In genomic region chr12:47705571-47706425, GRCh38 we compare ENCODE assay signal across 1 cellular context.
TF ChIP-seq lines count a peak whose summit lies in the region.

A gene with protein sequence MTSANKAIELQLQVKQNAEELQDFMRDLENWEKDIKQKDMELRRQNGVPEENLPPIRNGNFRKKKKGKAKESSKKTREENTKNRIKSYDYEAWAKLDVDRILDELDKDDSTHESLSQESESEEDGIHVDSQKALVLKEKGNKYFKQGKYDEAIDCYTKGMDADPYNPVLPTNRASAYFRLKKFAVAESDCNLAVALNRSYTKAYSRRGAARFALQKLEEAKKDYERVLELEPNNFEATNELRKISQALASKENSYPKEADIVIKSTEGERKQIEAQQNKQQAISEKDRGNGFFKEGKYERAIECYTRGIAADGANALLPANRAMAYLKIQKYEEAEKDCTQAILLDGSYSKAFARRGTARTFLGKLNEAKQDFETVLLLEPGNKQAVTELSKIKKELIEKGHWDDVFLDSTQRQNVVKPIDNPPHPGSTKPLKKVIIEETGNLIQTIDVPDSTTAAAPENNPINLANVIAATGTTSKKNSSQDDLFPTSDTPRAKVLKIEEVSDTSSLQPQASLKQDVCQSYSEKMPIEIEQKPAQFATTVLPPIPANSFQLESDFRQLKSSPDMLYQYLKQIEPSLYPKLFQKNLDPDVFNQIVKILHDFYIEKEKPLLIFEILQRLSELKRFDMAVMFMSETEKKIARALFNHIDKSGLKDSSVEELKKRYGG (minus strand): TSS chr12:47706030. CDS start chr12:47702840, 3,190 bp downstream.

TF ChIP-seq in HepG2, 621 proteins besides CTCF, POLR2A, EP300 and RAD21 (continued from another document and continues in another):
- TF ChIP-seq, protein P1, sequence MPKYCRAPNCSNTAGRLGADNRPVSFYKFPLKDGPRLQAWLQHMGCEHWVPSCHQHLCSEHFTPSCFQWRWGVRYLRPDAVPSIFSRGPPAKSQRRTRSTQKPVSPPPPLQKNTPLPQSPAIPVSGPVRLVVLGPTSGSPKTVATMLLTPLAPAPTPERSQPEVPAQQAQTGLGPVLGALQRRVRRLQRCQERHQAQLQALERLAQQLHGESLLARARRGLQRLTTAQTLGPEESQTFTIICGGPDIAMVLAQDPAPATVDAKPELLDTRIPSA (CRISPR knock-in tag; IDR thresholded peaks at IDR 0.05; ENCODE audit: borderline replicate concordance): peak; percentile 70; the same call in 1 of the 2 replicates
- TF ChIP-seq ZNF510 (CRISPR knock-in tag; IDR thresholded peaks at IDR 0.05; ENCODE audit: low read depth) (0 out of 2 replicates have a peak, but pooled peaks have one; percentile 65), ZNF615 (CRISPR knock-in tag; IDR thresholded peaks at IDR 0.05; ENCODE audit: borderline replicate concordance) (no peak), ZNF768 (CRISPR knock-in tag; IDR thresholded peaks at IDR 0.05) (peak; percentile 30; the same call in 1 of the 2 replicates), ZNF18 (CRISPR knock-in tag; IDR thresholded peaks at IDR 0.05; ENCODE audit: insufficient replicate concordance) (peak; percentile 77), SUZ12 (IDR thresholded peaks at IDR 0.05; ENCODE audit: low read depth, low read length) (peak; percentile 28; the same call in 1 of the 2 replicates), FOXA1 (IDR thresholded peaks at IDR 0.05) (no peak), FOXA1 (CRISPR knock-in tag; IDR thresholded peaks at IDR 0.05) (no peak), ZNF788 (CRISPR knock-in tag; IDR thresholded peaks at IDR 0.05; ENCODE audit: borderline replicate concordance) (peak; percentile 33; the same call in 1 of the 2 replicates), FOXP1 (IDR thresholded peaks at IDR 0.05) (no peak), FOXP1 (CRISPR knock-in tag; IDR thresholded peaks at IDR 0.05) (no peak), FOXP4 (CRISPR knock-in tag; IDR thresholded peaks at IDR 0.05) (peak; percentile 13; the same call in 1 of the 2 replicates), AKAP8 (CRISPR knock-in tag; IDR thresholded peaks at IDR 0.05) (0 out of 2 replicates have a peak, but pooled peaks have one; percentile 62), ZNF883 (CRISPR knock-in tag; IDR thresholded peaks at IDR 0.05; ENCODE audit: not compliant biosample characterization) (peak; percentile 71), SIN3A (IDR thresholded peaks at IDR 0.05; ENCODE audit: borderline replicate concordance, low read depth, low read length) (no peak), ZNF276 (CRISPR knock-in tag; IDR thresholded peaks at IDR 0.05; ENCODE audit: low read depth) (no peak), ZNF562 (CRISPR knock-in tag; IDR thresholded peaks at IDR 0.05; ENCODE audit: borderline replicate concordance) (no peak), XBP1 (CRISPR knock-in tag; IDR thresholded peaks at IDR 0.05) (0 out of 2 replicates have a peak, but pooled peaks have one; percentile 38), ZNF501 (CRISPR knock-in tag; IDR thresholded peaks at IDR 0.05) (peak; percentile 65), ARNT2 (CRISPR knock-in tag; IDR thresholded peaks at IDR 0.05; ENCODE audit: low read depth) (peak; percentile 67; the same call in 1 of the 2 replicates), NR0B2 (CRISPR knock-in tag; IDR thresholded peaks at IDR 0.05) (no peak), ZNF644 (CRISPR knock-in tag; IDR thresholded peaks at IDR 0.05; ENCODE audit: low read depth) (no peak), E2F2 (CRISPR knock-in tag; IDR thresholded peaks at IDR 0.05; ENCODE audit: borderline replicate concordance) (no peak), RFXAP (CRISPR knock-in tag; IDR thresholded peaks at IDR 0.05; ENCODE audit: borderline replicate concordance) (peak; percentile 50; the same call in 1 of the 2 replicates), TFDP2 (CRISPR knock-in tag; IDR thresholded peaks at IDR 0.05) (peak; percentile 80; the same call in 1 of the 2 replicates), ZNF12 (CRISPR knock-in tag; IDR thresholded peaks at IDR 0.05) (0 out of 2 replicates have a peak, but pooled peaks have one; percentile 12), ASH2L (IDR thresholded peaks at IDR 0.05; ENCODE audit: insufficient read length, low read depth, low read length) (peak; percentile 94), ZNF7 (CRISPR knock-in tag; IDR thresholded peaks at IDR 0.05) (no peak), HNF1A (IDR thresholded peaks at IDR 0.05; ENCODE audit: low read depth) (no peak), HNF1A (CRISPR knock-in tag; IDR thresholded peaks at IDR 0.05; ENCODE audit: borderline replicate concordance) (peak; percentile 62; the same call in 1 of the 2 replicates), DMTF1 (CRISPR knock-in tag; IDR thresholded peaks at IDR 0.05) (no peak)
- TF ChIP-seq, protein P2, sequence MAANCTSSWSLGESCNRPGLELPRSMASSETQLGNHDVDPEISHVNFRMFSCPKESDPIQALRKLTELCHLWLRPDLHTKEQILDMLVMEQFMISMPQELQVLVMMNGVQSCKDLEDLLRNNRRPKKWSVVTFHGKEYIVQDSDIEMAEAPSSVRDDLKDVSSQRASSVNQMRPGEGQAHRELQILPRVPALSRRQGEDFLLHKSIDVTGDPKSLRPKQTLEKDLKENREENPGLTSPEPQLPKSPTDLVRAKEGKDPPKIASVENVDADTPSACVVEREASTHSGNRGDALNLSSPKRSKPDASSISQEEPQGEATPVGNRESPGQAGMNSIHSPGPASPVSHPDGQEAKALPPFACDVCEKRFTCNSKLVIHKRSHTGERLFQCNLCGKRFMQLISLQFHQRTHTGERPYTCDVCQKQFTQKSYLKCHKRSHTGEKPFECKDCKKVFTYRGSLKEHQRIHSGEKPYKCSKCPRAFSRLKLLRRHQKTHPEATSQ (CRISPR knock-in tag; IDR thresholded peaks at IDR 0.05; ENCODE audit: borderline replicate concordance): peak; percentile 19; the same call in 1 of the 2 replicates
- TF ChIP-seq, protein P3, sequence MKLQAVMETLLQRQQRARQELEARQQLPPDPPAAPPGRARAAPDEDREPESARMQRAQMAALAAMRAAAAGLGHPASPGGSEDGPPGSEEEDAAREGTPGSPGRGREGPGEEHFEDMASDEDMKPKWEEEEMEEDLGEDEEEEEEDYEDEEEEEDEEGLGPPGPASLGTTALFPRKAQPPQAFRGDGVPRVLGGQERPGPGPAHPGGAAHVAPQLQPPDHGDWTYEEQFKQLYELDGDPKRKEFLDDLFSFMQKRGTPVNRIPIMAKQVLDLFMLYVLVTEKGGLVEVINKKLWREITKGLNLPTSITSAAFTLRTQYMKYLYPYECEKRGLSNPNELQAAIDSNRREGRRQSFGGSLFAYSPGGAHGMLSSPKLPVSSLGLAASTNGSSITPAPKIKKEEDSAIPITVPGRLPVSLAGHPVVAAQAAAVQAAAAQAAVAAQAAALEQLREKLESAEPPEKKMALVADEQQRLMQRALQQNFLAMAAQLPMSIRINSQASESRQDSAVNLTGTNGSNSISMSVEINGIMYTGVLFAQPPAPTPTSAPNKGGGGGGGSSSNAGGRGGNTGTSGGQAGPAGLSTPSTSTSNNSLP (IDR thresholded peaks at IDR 0.05; ENCODE audit: low read depth, low read length): no peak
